ENCODE assay signal across 8 cellular contexts in the genomic region with DNA sequence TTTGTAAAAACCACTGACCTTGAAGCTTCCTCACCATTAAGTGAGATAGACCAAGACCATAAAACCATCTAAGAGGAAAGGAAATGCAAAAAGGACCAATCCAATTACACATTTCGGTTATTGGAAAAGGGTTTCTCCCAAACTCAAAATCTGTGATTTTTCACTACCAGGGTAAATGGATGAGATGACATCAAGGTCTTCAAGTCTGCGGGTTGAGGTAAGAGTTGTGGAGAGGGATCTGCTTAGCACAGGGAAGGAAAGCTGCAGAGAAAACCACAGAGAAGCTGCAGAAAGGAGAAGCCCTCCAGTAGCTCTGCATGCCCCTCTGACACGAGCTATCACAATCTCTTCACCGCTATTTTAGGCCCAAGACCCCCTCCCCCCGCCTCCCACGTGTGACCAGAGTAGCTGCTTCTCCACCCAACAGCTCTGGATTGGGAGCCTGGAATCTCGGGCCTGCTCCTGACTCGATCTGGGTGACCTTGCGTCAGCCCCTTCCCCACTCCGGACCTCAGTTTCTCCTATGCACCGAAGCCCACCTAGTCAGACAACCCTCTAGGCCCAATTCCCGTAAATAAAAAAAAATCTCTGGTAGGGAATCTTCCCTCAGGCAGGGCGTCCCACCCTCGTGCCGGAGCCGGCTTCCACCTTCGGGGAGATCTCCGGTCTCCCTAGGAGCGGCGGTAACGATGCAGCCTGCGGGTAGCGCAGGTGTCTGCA. TPM values are rescaled to one million over a fixed set of nuclear protein-coding genes. Genes with fewer than 3 reads are reported as not detected.
DNase-seq lines count a peak whose midpoint lies in the region; ATAC-seq and TF ChIP-seq lines count a peak whose summit lies in the region.

No MANE protein-coding gene starts in this region.

- peak overlapping the region; percentile 72 for H3K4me3 ChIP-seq in cardiac muscle cell
- H3K4me3 ChIP-seq in NT2/D1 (ENCODE audit: insufficient read length, low read depth): peak overlapping the region; percentile 99

- intact Hi-C loops in cardiac septum (cut with DNase I): no loop called here

- H3K4me1 ChIP-seq in cardiac muscle cell (ENCODE audit: low read depth): peaks cover 27% of the 10 kb centered on the region
- H3K4me1 ChIP-seq in NT2/D1 (ENCODE audit: insufficient read depth, insufficient read length): peaks cover 7% of the 10 kb centered on the region

- peaks cover 6% of the 10 kb centered on the region for H3K36me3 ChIP-seq in cardiac muscle cell
- peaks cover 32% of the 10 kb centered on the region for H3K36me3 ChIP-seq in NT2/D1 (ENCODE audit: insufficient read depth, insufficient read length, low read length)

- H3K9me3 ChIP-seq in cardiac muscle cell (ENCODE audit: low read depth) (no peaks in the 10 kb centered on the region), NT2/D1 (ENCODE audit: insufficient read depth, low read length) (no peaks in the 10 kb centered on the region)

- TF ChIP-seq CTCF in cardiac muscle cell (IDR thresholded peaks at IDR 0.05; ENCODE audit: low read depth, low read length): no peak

- DNase-seq in cardiac muscle cell (ENCODE audit: low read depth in 1 of 2, low spot score in 1 of 2) (peak; percentile 27 to 88), cardiac septum (ENCODE audit: low spot score) (no peak), NT2/D1 (ENCODE audit: low read depth, low spot score) (no peak), astrocyte of the hippocampus (ENCODE audit: low read depth, low spot score) (peak; percentile 55), kidney glomerular epithelial cell (lab: John Stamatoyannopoulos, UW) (peak; percentile 27), DMS79 (lab: John Stamatoyannopoulos, UW) (no peak)
- DNase-seq in stimulated activated CD4-positive, alpha-beta T cell treated with anti-CD3 and anti-CD28 coated beads, TNF-alpha, amount 100 ng/mL, for 4 hours (ENCODE audit: low read depth in 3 of 3): peak in 2 of 3 experiments; percentile 9 to 22

- H3K9ac ChIP-seq in NT2/D1 (ENCODE audit: insufficient read length, low read depth): peak overlapping the region; percentile 100

- ATAC-seq in HG02852 (IDR thresholded peaks at IDR 0.05; ENCODE audit: unreplicated experiment): no peak

- H3K27ac ChIP-seq in cardiac muscle cell: peak overlapping the region; percentile 99

- H3K27me3 ChIP-seq in cardiac muscle cell (no peaks in the 10 kb centered on the region), NT2/D1 (ENCODE audit: insufficient read depth, insufficient read length) (no peaks in the 10 kb centered on the region)

RNA-seq across cellular contexts. Expression of gene NAA25, which starts 0.7 kb away (rescaled TPM):
- 12.3 and 25.9 TPM in 2 replicates for total RNA-seq in cardiac muscle cell
- 30.6 and 46.7 TPM in 2 replicates for polyA plus RNA-seq in cardiac muscle cell
- total RNA-seq in cardiac septum: 23.1 TPM

RNA-seq across cellular contexts. Expression of gene TRAFD1, which starts 17.5 kb away (rescaled TPM):
- total RNA-seq in cardiac muscle cell: 34.5 and 41.3 TPM in 2 replicates
- polyA plus RNA-seq in cardiac muscle cell: 60.6 and 66.8 TPM in 2 replicates
- total RNA-seq in cardiac septum: 32.3 TPM

Comparison
In these comparisons a context has a peak if more than half of its experiments do, and no peak if none do; other contexts are left out.
1. DNase-seq: peak in cardiac muscle cell (2 of 2), astrocyte of the hippocampus (single experiment), kidney glomerular epithelial cell (single experiment) and stimulated activated CD4-positive, alpha-beta T cell treated with anti-CD3 and anti-CD28 coated beads, TNF-alpha, amount 100 ng/mL, for 4 hours (2 of 3); none in cardiac septum (single experiment), NT2/D1 (single experiment) and DMS79 (single experiment).